In genomic region chr7:112792431-112792830, GRCh38 we compare ENCODE assay signal across 18 cellular contexts. TPM values are rescaled to one million over a fixed set of nuclear protein-coding genes. Genes with fewer than 3 reads are reported as not detected.
A peak's percentile ranks its signal among the peaks of the same experiment; 100 is the strongest.
DNase-seq lines count a peak whose midpoint lies in the region; ATAC-seq and TF ChIP-seq lines count a peak whose summit lies in the region.
"Had no signal": no experiment of that assay in that cellular context is flagged by ENCODE, and none has a peak within 500 bp of the region (broad histone marks: within the 10 kb centered on the region; RNA-seq: fewer than 3 reads in every experiment).

No MANE protein-coding gene starts in this region.

- H3K79me2 ChIP-seq in parathyroid adenoma = peaks cover 12% of the 10 kb centered on the region

- H3K4me1 Mint-ChIP-seq in T-helper 2 cell treated with Interferon-gamma antibody and Interleukin-4, amounts not matched to agents 5 μg/mL and 100 μg/mL, for 36 hours (ENCODE audit: low read depth) = peaks cover 27% of the 10 kb centered on the region
- peaks cover 32% of the 10 kb centered on the region for H3K4me1 Mint-ChIP-seq in brain

- no peaks in the 10 kb centered on the region for H3K9me3 Mint-ChIP-seq in T-helper 2 cell treated with Interferon-gamma antibody and Interleukin-4, amounts not matched to agents 5 μg/mL and 100 μg/mL, for 36 hours
- peaks cover 0 to 6% (median 0%) of the 10 kb centered on the region in 5 experiments for H3K9me3 Mint-ChIP-seq in brain

- H3K27ac Mint-ChIP-seq in T-helper 2 cell treated with Interferon-gamma antibody and Interleukin-4, amounts not matched to agents 5 μg/mL and 100 μg/mL, for 36 hours = no peak overlapping the region
- H3K27ac Mint-ChIP-seq in brain = peak overlapping the region in 1 of 5 experiments; percentile 26
- H3K27ac Mint-ChIP-seq: H9 had no signal

- H3K36me3 ChIP-seq in HAP-1 (replicated peaks) (no peaks in the 10 kb centered on the region), parathyroid adenoma (ENCODE audit: control insufficient read depth, insufficient read depth, low read length) (no peaks in the 10 kb centered on the region)

- peaks cover 18% of the 10 kb centered on the region for H3K4me1 ChIP-seq in HAP-1
- H3K4me1 ChIP-seq in parathyroid adenoma = peaks cover 9% of the 10 kb centered on the region

- H3K27ac ChIP-seq in parathyroid adenoma = no peak overlapping the region
- H3K27ac ChIP-seq: A549 had no signal

- H3K9ac ChIP-seq in parathyroid adenoma = no peak overlapping the region

- ATAC-seq in HG02759 (IDR thresholded peaks at IDR 0.05; ENCODE audit: unreplicated experiment) (no peak), GM18870 (IDR thresholded peaks at IDR 0.05; ENCODE audit: unreplicated experiment) (no peak)
- ATAC-seq: A549 had no signal

- in situ Hi-C loops in HAP-1 (cut with MboI; ENCODE audit: low sequenced_read_pairs) = no loop called here

- peak overlapping the region; percentile 45 for H2AFZ ChIP-seq in parathyroid adenoma

- H3K27me3 ChIP-seq in HAP-1 (ENCODE audit: low read depth) (no peaks in the 10 kb centered on the region), parathyroid adenoma (ENCODE audit: control insufficient read depth, insufficient read depth, low read length) (no peaks in the 10 kb centered on the region)

- H3K9me3 ChIP-seq in HAP-1 = no peaks in the 10 kb centered on the region
- H3K9me3 ChIP-seq in parathyroid adenoma (ENCODE audit: control insufficient read depth, low read length) = no peaks in the 10 kb centered on the region
- H3K9me3 ChIP-seq: A549 had no signal

- no peak for DNase-seq in T-helper 2 cell treated with Interferon-gamma antibody and Interleukin-4, amounts not matched to agents 5 μg/mL and 100 μg/mL, for 36 hours (ENCODE audit: low spot score)
- DNase-seq in T-helper 2 cell = no peak
- peak; percentile 26 to 92 for DNase-seq in HAP-1 (ENCODE audit: low spot score in 2 of 2)
- DNase-seq in NCI-H1105 (lab: John Stamatoyannopoulos, UW) = no peak
- DNase-seq: C1 segment of cervical spinal cord; H9; KG1; NCI-H1048; NCI-H2081 treated with DMSO at 0.1 percent for 48 hours; NCI-H510A; NK-92 treated with Interleukin-12 subunit alpha and Interleukin-12 subunit beta, amount 100 ng/mL, for 24 hours; RPMI8226; SIG-M5 had no signal

- H3K4me3 ChIP-seq in HAP-1 = no peak overlapping the region
- H3K4me3 ChIP-seq in parathyroid adenoma (ENCODE audit: low read depth, low read length) = no peak overlapping the region
- H3K4me3 ChIP-seq: A549 had no signal

- no peaks in the 10 kb centered on the region for H3K27me3 Mint-ChIP-seq in T-helper 2 cell treated with Interferon-gamma antibody and Interleukin-4, amounts not matched to agents 5 μg/mL and 100 μg/mL, for 36 hours (ENCODE audit: low read depth)
- peaks cover 5% of the 10 kb centered on the region for H3K27me3 Mint-ChIP-seq in brain

- H3K36me3 Mint-ChIP-seq in T-helper 2 cell treated with Interferon-gamma antibody and Interleukin-4, amounts not matched to agents 5 μg/mL and 100 μg/mL, for 36 hours (ENCODE audit: low read depth) = peaks cover 12% of the 10 kb centered on the region
- peaks cover 5% of the 10 kb centered on the region for H3K36me3 Mint-ChIP-seq in brain

- TF ChIP-seq CTCF in brain (conservative IDR thresholded peaks at IDR 0.05) (no peak), parathyroid adenoma (IDR thresholded peaks at IDR 0.05) (no peak)

- peak overlapping the region; percentile 11 for H3K4me2 ChIP-seq in parathyroid adenoma (ENCODE audit: low read length)
- H3K4me2 ChIP-seq: A549 had no signal

- peak overlapping the region; percentile 16 for H3K4me3 Mint-ChIP-seq in T-helper 2 cell treated with Interferon-gamma antibody and Interleukin-4, amounts not matched to agents 5 μg/mL and 100 μg/mL, for 36 hours
- peak overlapping the region in 3 of 5 experiments; percentile 20 to 77 (median 68) for H3K4me3 Mint-ChIP-seq in brain
- H3K4me3 Mint-ChIP-seq: H9 had no signal

RNA-seq across cellular contexts. Expression of gene TMEM168, which starts 2.2 kb away (rescaled TPM):
- 6.5 TPM for polyA plus RNA-seq in brain (ENCODE audit: insufficient read depth, low read depth, low replicate concordance)

Comparison
In these comparisons a context has a peak if more than half of its experiments do, and no peak if none do; other contexts are left out.
1. DNase-seq: peak in HAP-1 (2 of 2); none in T-helper 2 cell treated with Interferon-gamma antibody and Interleukin-4, amounts not matched to agents 5 μg/mL and 100 μg/mL, for 36 hours (single experiment), T-helper 2 cell (0 of 5) and NCI-H1105 (single experiment).